14 cellular contexts compared by ENCODE assay signal in genomic region chr4:15852524-15852923, GRCh38.
A peak's percentile ranks its signal among the peaks of the same experiment; 100 is the strongest.
DNase-seq lines count a peak whose midpoint lies in the region; TF ChIP-seq lines count a peak whose summit lies in the region.
"Had no signal": no experiment of that assay in that cellular context is flagged by ENCODE, and none has a peak within 500 bp of the region (broad histone marks: within the 10 kb centered on the region; RNA-seq: fewer than 3 reads in every experiment).

No MANE protein-coding gene starts in this region.

- no peak for TF ChIP-seq CTCF in esophagus muscularis mucosa (IDR thresholded peaks at IDR 0.05)
- TF ChIP-seq CTCF in suprapubic skin (IDR thresholded peaks at IDR 0.05), result no peak
- TF ChIP-seq CTCF in CD14-positive monocyte (IDR thresholded peaks at IDR 0.05), result no peak

- H3K9me3 ChIP-seq in esophagus muscularis mucosa (no peaks in the 10 kb centered on the region), suprapubic skin (no peaks in the 10 kb centered on the region)
- H3K9me3 ChIP-seq: A549 had no signal

- H3K27me3 ChIP-seq in esophagus muscularis mucosa (no peaks in the 10 kb centered on the region), suprapubic skin (no peaks in the 10 kb centered on the region)

- peak overlapping the region in 3 of 4 donors; percentile 14 to 58 (median 55) for H3K27ac ChIP-seq in esophagus muscularis mucosa (replicated peaks in 1 of 4)
- peak overlapping the region; percentile 56 for H3K27ac ChIP-seq in suprapubic skin
- H3K27ac ChIP-seq: A549, C4-2B had no signal

- peaks cover 37 to 38% of the 10 kb centered on the region in 2 donors for H3K36me3 Mint-ChIP-seq in CD14-positive monocyte

- peaks cover 0 to 10% (median 1%) of the 10 kb centered on the region in 3 donors for H3K27me3 Mint-ChIP-seq in CD14-positive monocyte (ENCODE audit: low read depth in 3 of 3)

- H3K4me3 Mint-ChIP-seq in CD14-positive monocyte, result no peak overlapping the region
- H3K4me3 Mint-ChIP-seq: CD4-positive, alpha-beta memory T cell; H9 had no signal

- no peaks in the 10 kb centered on the region for H3K4me1 Mint-ChIP-seq in CD14-positive monocyte
- H3K4me1 Mint-ChIP-seq: CD4-positive, alpha-beta memory T cell; H9 had no signal

- 84% methylated on average over 9 of the region's 9 CpGs for WGBS in esophagus muscularis mucosa
- WGBS in suprapubic skin, result 78% methylated on average over 9 of the region's 9 CpGs

- TF ChIP-seq POLR2A in esophagus muscularis mucosa (IDR thresholded peaks at IDR 0.05; ENCODE audit: low read depth) (no peak), suprapubic skin (IDR thresholded peaks at IDR 0.05) (no peak)

- no peak for DNase-seq in HEK293T (ENCODE audit: extremely low spot score)
- DNase-seq in esophagus muscularis mucosa (ENCODE audit: extremely low spot score), result no peak
- DNase-seq in suprapubic skin (ENCODE audit: low spot score in 2 of 2), result no peak
- no peak for DNase-seq in NCI-H146 treated with DMSO at 0.1 percent for 48 hours (lab: John Stamatoyannopoulos, UW; ENCODE audit: unreplicated experiment)
- DNase-seq in CD14-positive monocyte (ENCODE audit: low spot score), result no peak
- DNase-seq in medulla oblongata (ENCODE audit: extremely low spot score), result no peak
- DNase-seq: AML-193; Calu3; CD4-positive, alpha-beta memory T cell; DMS79 treated with DMSO at 0.1 percent for 48 hours; GF-D8; H9 had no signal

- CTCF ChIA-PET in HEK293T (lab: Yijun Ruan, JAX), result no interaction called here

- H3K27ac Mint-ChIP-seq in CD14-positive monocyte, result no peak overlapping the region
- H3K27ac Mint-ChIP-seq: CD4-positive, alpha-beta memory T cell; H9 had no signal

- TF ChIP-seq EP300 in esophagus muscularis mucosa (IDR thresholded peaks at IDR 0.05), result no peak
- TF ChIP-seq EP300 in suprapubic skin (IDR thresholded peaks at IDR 0.05), result no peak

- intact Hi-C loops in esophagus muscularis mucosa (cut with DNase I), result no loop called here
- intact Hi-C loops in CD14-positive monocyte (cut with micrococcal nuclease), result no loop called here

- H3K4me1 ChIP-seq in esophagus muscularis mucosa (peaks cover 4 to 45% (median 16%) of the 10 kb centered on the region in 4 donors), suprapubic skin (peaks cover 12% of the 10 kb centered on the region)
- H3K4me1 ChIP-seq: A549 had no signal

- POLR2A ChIA-PET in HEK293T (lab: Yijun Ruan, JAX), result no interaction called here

- H3K4me3 ChIP-seq in esophagus muscularis mucosa (no peak overlapping the region), suprapubic skin (no peak overlapping the region)
- H3K4me3 ChIP-seq: A549 had no signal

- no peaks in the 10 kb centered on the region for H3K36me3 ChIP-seq in esophagus muscularis mucosa
- no peaks in the 10 kb centered on the region for H3K36me3 ChIP-seq in suprapubic skin

- peaks cover 0 to 8% (median 1%) of the 10 kb centered on the region in 7 donors for H3K9me3 Mint-ChIP-seq in CD14-positive monocyte
- H3K9me3 Mint-ChIP-seq: CD4-positive, alpha-beta memory T cell had no signal

TF ChIP-seq in HEK293T, 16 proteins besides CTCF, POLR2A, EP300 and RAD21:
- peak; percentile 42; the same call in 1 of the 2 replicates for TF ChIP-seq ZNF384 (IDR thresholded peaks at IDR 0.05)
- TF ChIP-seq NFRKB (IDR thresholded peaks at IDR 0.05), result no peak
TF ChIP-seq in HEK293T: peak in this region for 1.
